20 cellular contexts compared by ENCODE assay signal in the genomic region with DNA sequence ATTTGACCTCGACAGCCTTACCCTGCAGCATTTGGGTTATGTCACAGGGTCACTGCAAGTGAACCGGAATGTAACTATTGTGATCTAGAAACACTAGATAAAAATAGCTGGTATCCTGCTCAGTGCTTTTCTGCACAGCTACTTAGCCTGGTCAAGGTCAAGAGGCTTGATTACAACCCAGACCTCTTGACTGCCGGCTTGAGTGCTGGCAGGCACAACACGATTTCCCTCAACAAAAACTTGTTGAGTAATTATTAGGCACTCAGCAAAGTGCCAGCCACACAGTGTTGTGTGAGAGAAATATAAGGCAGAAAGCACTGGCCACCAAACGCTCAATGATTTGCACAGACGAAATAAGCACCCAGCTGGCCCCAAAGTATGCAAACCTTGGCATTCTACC.
A peak's percentile ranks its signal among the peaks of the same experiment; 100 is the strongest.
DNase-seq lines count a peak whose midpoint lies in the region; ATAC-seq and TF ChIP-seq lines count a peak whose summit lies in the region.
"Had no signal": no experiment of that assay in that cellular context is flagged by ENCODE, and none has a peak within 500 bp of the region (broad histone marks: within the 10 kb centered on the region; RNA-seq: fewer than 3 reads in every experiment).

No MANE protein-coding gene starts in this region.

- no peak overlapping the region for H3K27ac ChIP-seq in upper lobe of right lung
- H3K27ac ChIP-seq: 22Rv1 had no signal

- peaks cover 7% of the 10 kb centered on the region for H3K4me1 ChIP-seq in upper lobe of right lung

- H3K36me3 ChIP-seq in upper lobe of right lung, result no peaks in the 10 kb centered on the region

- no peak for TF ChIP-seq CTCF in upper lobe of right lung (IDR thresholded peaks at IDR 0.05)

- DNase-seq in NCI-H1417 (lab: John Stamatoyannopoulos, UW), result peak; percentile 27 to 88 (median 51)
- DNase-seq in NCI-H1417 treated with DMSO at 0.1 percent for 48 hours (lab: John Stamatoyannopoulos, UW), result no peak
- peak; percentile 40 for DNase-seq in NCI-H748 treated with DMSO at 0.1 percent for 48 hours (lab: John Stamatoyannopoulos, UW)
- DNase-seq in left lobe of liver (ENCODE audit: low spot score), result no peak
- DNase-seq in upper lobe of right lung, result peak; percentile 78
- no peak for DNase-seq in T1000 (lab: John Stamatoyannopoulos, UW)
- DNase-seq in activated T-cell treated with anti-CD3 and anti-CD28 coated beads, Interleukin-2, amount 50 U/mL, for 48 hours, result no peak
- DNase-seq: activated CD4-positive, alpha-beta memory T cell treated with anti-CD3 and anti-CD28 coated beads for 36 hours; activated CD4-positive, CD25-positive, alpha-beta regulatory T cell; activated effector memory CD4-positive, alpha-beta T cell treated with Interleukin-2 at 50 U/mL for 16 hours; activated naive CD8-positive, alpha-beta T cell treated with anti-CD3 and anti-CD28 coated beads, Interleukin-2, amount 10 ng/mL, durations not matched to agents 7 days and 5 days; naive B cell; NCI-H1436; NCI-H2171; NCI-H82; occipital lobe; stimulated activated naive CD4-positive, alpha-beta T cell treated with Interleukin-2 at 50 U/mL for 16 hours; T-helper 9 cell had no signal

- intact Hi-C loops in upper lobe of right lung (cut with DNase I), result no loop called here

- no peaks in the 10 kb centered on the region for H3K9me3 ChIP-seq in upper lobe of right lung

- no peaks in the 10 kb centered on the region for H3K27me3 ChIP-seq in upper lobe of right lung

- no peak overlapping the region for H3K4me3 ChIP-seq in upper lobe of right lung

- ATAC-seq in left lobe of liver (peak; percentile 28), upper lobe of right lung (peak; percentile 86), GM19395 (IDR thresholded peaks at IDR 0.05; ENCODE audit: unreplicated experiment) (no peak)

Comparison
In these comparisons a context has a peak if more than half of its experiments do, and no peak if none do; other contexts are left out.
1. DNase-seq: peak in NCI-H1417 (3 of 3), NCI-H748 treated with DMSO at 0.1 percent for 48 hours (single experiment) and upper lobe of right lung (single experiment); none in NCI-H1417 treated with DMSO at 0.1 percent for 48 hours (single experiment), left lobe of liver (single experiment), T1000 (single experiment) and activated T-cell treated with anti-CD3 and anti-CD28 coated beads, Interleukin-2, amount 50 U/mL, for 48 hours (0 of 2).